In genomic region chr5:120476063-120476462, GRCh38 we compare ENCODE assay signal across 30 cellular contexts. TPM values are rescaled to one million over a fixed set of nuclear protein-coding genes. Genes with fewer than 3 reads are reported as not detected.
"Had no signal": no experiment of that assay in that cellular context is flagged by ENCODE, and none has a peak within 500 bp of the region (broad histone marks: within the 10 kb centered on the region; RNA-seq: fewer than 3 reads in every experiment).

No MANE protein-coding gene starts in this region.

- H3K79me2 ChIP-seq: parathyroid adenoma had no signal

- H3K27me3 ChIP-seq: esophagus squamous epithelium, gastrocnemius medialis, heart left ventricle, hepatocyte, neutrophil, right atrium auricular region, stomach, thyroid gland had no signal

- H3K4me1 Mint-ChIP-seq: memory B cell; mesothelial cell of epicardium; naive B cell; neural crest cell; stimulated activated effector memory CD8-positive, alpha-beta T cell treated with anti-CD3 and anti-CD28 coated beads, Interleukin-12 subunit alpha, Interleukin-12 subunit beta, amount 100 ng/mL, for 72 hours had no signal

- H3K4me1 ChIP-seq: esophagus squamous epithelium, parathyroid adenoma, right atrium auricular region, stomach, thyroid gland had no signal

- H3K9me3 ChIP-seq: esophagus squamous epithelium, gastrocnemius medialis, heart left ventricle, mucosa of descending colon, neutrophil, right atrium auricular region, stomach, thyroid gland had no signal

- FAIRE-seq: endometrium, kidney had no signal

- H3K27ac Mint-ChIP-seq: effector memory CD8-positive, alpha-beta T cell; memory B cell; mesothelial cell of epicardium; naive B cell; natural killer cell treated with Interleukin-12 subunit alpha and Interleukin-12 subunit beta and Interleukin-15 and Interleukin-18, amount 100 ng/mL, for 72 hours; progenitor cell of endocrine pancreas; stimulated activated effector memory CD8-positive, alpha-beta T cell treated with anti-CD3 and anti-CD28 coated beads, Interleukin-12 subunit alpha, Interleukin-12 subunit beta, amount 100 ng/mL, for 72 hours had no signal

- H3K9me3 Mint-ChIP-seq: memory B cell, mesothelial cell of epicardium, neural crest cell had no signal

- H2AFZ ChIP-seq: hepatocyte, parathyroid adenoma had no signal

- DNase-seq: cortex of kidney; effector memory CD8-positive, alpha-beta T cell; erythroblast; esophagus squamous epithelium; foreskin fibroblast; gastrocnemius medialis; heart left ventricle; kidney; mucosa of descending colon; naive B cell; stimulated activated CD4-positive, alpha-beta T cell treated with anti-CD3 and anti-CD28 coated beads, Interleukin-2, amount 100 ng/mL, for 24 hours; stimulated activated CD4-positive, alpha-beta T cell treated with anti-CD3 and anti-CD28 coated beads, Interleukin-4, amount 100 ng/mL, for 24 hours; stimulated activated naive CD4-positive, alpha-beta T cell treated with Interleukin-2 at 50 U/mL for 16 hours; stomach; thyroid gland; trophoblast cell had no signal

- H3K27ac ChIP-seq: esophagus squamous epithelium, hepatocyte, neutrophil, parathyroid adenoma, right atrium auricular region, stomach, thyroid gland had no signal

- H3K27me3 Mint-ChIP-seq: effector memory CD8-positive, alpha-beta T cell; natural killer cell treated with Interleukin-12 subunit alpha and Interleukin-12 subunit beta and Interleukin-15 and Interleukin-18, amount 100 ng/mL, for 72 hours; progenitor cell of endocrine pancreas had no signal

- H3K9ac ChIP-seq: parathyroid adenoma had no signal

- H3K4me3 Mint-ChIP-seq: effector memory CD8-positive, alpha-beta T cell; memory B cell; mesothelial cell of epicardium; natural killer cell treated with Interleukin-12 subunit alpha and Interleukin-12 subunit beta and Interleukin-15 and Interleukin-18, amount 100 ng/mL, for 72 hours; neural crest cell; stimulated activated effector memory CD8-positive, alpha-beta T cell treated with anti-CD3 and anti-CD28 coated beads, Interleukin-12 subunit alpha, Interleukin-12 subunit beta, amount 100 ng/mL, for 72 hours had no signal

- H3K36me3 Mint-ChIP-seq: memory B cell; mesothelial cell of epicardium; naive B cell; stimulated activated effector memory CD8-positive, alpha-beta T cell treated with anti-CD3 and anti-CD28 coated beads, Interleukin-12 subunit alpha, Interleukin-12 subunit beta, amount 100 ng/mL, for 72 hours had no signal

- H3K4me3 ChIP-seq: esophagus squamous epithelium, gastrocnemius medialis, heart left ventricle, hepatocyte, lung, mucosa of descending colon, right atrium auricular region, stomach, thyroid gland had no signal

- H3K36me3 ChIP-seq: esophagus squamous epithelium, gastrocnemius medialis, heart left ventricle, neutrophil, right atrium auricular region, stomach, thyroid gland had no signal

- H3K4me2 ChIP-seq: hepatocyte had no signal

RNA-seq across cellular contexts. Expression of gene PRR16, which starts 12.0 kb away (rescaled TPM):
- total RNA-seq: dermis microvascular lymphatic vessel endothelial cell; left lobe of liver; natural killer cell treated with Interleukin-12 subunit alpha and Interleukin-12 subunit beta and Interleukin-15 and Interleukin-18, amount 100 ng/mL, for 72 hours; neural crest cell; progenitor cell of endocrine pancreas had no signal
